Comparison of ENCODE assay signal across 20 cellular contexts in the genomic region with DNA sequence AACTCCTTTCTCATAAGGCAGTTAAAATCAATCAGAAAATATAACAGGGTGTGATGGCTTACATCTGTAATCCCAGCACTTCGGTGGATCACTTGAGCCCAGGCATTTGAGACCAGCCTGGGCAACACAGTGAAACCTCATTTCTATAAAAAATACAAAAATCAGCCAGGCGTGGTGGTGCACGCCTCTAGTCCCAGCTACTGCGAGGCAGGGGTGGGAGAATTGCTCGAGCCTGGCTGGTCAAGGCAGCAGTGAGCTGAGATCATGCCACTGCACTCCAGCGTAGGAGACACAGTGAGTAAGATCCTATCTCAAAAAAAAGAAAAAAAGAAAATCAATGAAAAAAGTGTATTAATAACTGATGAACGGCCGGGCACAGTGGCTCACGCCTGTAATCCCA.
DNase-seq lines count a peak whose midpoint lies in the region; ATAC-seq and TF ChIP-seq lines count a peak whose summit lies in the region.
"Had no signal": no experiment of that assay in that cellular context is flagged by ENCODE, and none has a peak within 500 bp of the region (broad histone marks: within the 10 kb centered on the region; RNA-seq: fewer than 3 reads in every experiment).

No MANE protein-coding gene starts in this region.

- WGBS in endodermal cell (ENCODE audit: insufficient coverage in 1 of 2, insufficient read length in 1 of 2), 2 experiments: 92 to 96% methylated on average over 8 to 9 of the region's 9 CpGs

- ATAC-seq in HG03521 (IDR thresholded peaks at IDR 0.05; ENCODE audit: unreplicated experiment) (no peak), GM19463 (IDR thresholded peaks at IDR 0.05; ENCODE audit: unreplicated experiment) (no peak)
- ATAC-seq: GM12878, HCT116, K562 had no signal

- DNase-seq in Caki2 (ENCODE audit: low read depth) (peak; percentile 17), endodermal cell (peak; percentile 14), kidney glomerular epithelial cell (lab: John Stamatoyannopoulos, UW) (peak; percentile 41), nephron progenitor cell (no peak), COR-L47 (lab: John Stamatoyannopoulos, UW) (no peak), NCI-H146 treated with DMSO at 0.1 percent for 48 hours (lab: John Stamatoyannopoulos, UW; ENCODE audit: unreplicated experiment) (no peak)
- DNase-seq: Calu3; CD4-positive, alpha-beta T cell; DMS79 treated with DMSO at 0.1 percent for 48 hours; GOT3; H7; HFFc6; IMR-90 had no signal

- no peaks in the 10 kb centered on the region for H3K36me3 ChIP-seq in endodermal cell (ENCODE audit: control insufficient read depth, insufficient read depth, low read length)

- no peak overlapping the region for H3K27ac Mint-ChIP-seq in endodermal cell
- peak overlapping the region; percentile 11 for H3K27ac Mint-ChIP-seq in nephron progenitor cell
- H3K27ac Mint-ChIP-seq: B cell; CD4-positive, alpha-beta T cell; HFFc6 had no signal

- TF ChIP-seq CTCF in endodermal cell (conservative IDR thresholded peaks at IDR 0.05) (no peak), nephron progenitor cell (IDR thresholded peaks at IDR 0.05) (no peak)

- no peaks in the 10 kb centered on the region for H3K9me3 ChIP-seq in endodermal cell (ENCODE audit: control insufficient read depth, low read length)

- no peaks in the 10 kb centered on the region for H3K36me3 Mint-ChIP-seq in endodermal cell (ENCODE audit: low read depth)
- no peaks in the 10 kb centered on the region for H3K36me3 Mint-ChIP-seq in nephron progenitor cell (ENCODE audit: low read depth)

- no peak overlapping the region for H3K27ac ChIP-seq in endodermal cell (ENCODE audit: low read depth, low read length)
- H3K27ac ChIP-seq: C4-2B had no signal

- no peaks in the 10 kb centered on the region for H3K27me3 Mint-ChIP-seq in endodermal cell (ENCODE audit: insufficient read depth)
- H3K27me3 Mint-ChIP-seq in nephron progenitor cell (ENCODE audit: low read depth, poor library complexity): peaks cover 9% of the 10 kb centered on the region
- H3K27me3 Mint-ChIP-seq: B cell; CD4-positive, alpha-beta T cell had no signal

- H3K4me1 Mint-ChIP-seq in endodermal cell (peaks cover 7% of the 10 kb centered on the region), nephron progenitor cell (peaks cover 10% of the 10 kb centered on the region)
- H3K4me1 Mint-ChIP-seq: B cell had no signal

- no peaks in the 10 kb centered on the region for H3K9me3 Mint-ChIP-seq in endodermal cell
- no peaks in the 10 kb centered on the region for H3K9me3 Mint-ChIP-seq in nephron progenitor cell
- H3K9me3 Mint-ChIP-seq: CD4-positive, alpha-beta T cell had no signal

- no peaks in the 10 kb centered on the region for H3K27me3 ChIP-seq in endodermal cell (ENCODE audit: control insufficient read depth, insufficient read depth, low read length, poor library complexity, severe bottlenecking)

- H3K9ac ChIP-seq in endodermal cell (ENCODE audit: extremely low read depth, low read length, poor library complexity, severe bottlenecking): no peak overlapping the region

- no peak overlapping the region for H3K4me3 Mint-ChIP-seq in endodermal cell
- no peak overlapping the region for H3K4me3 Mint-ChIP-seq in nephron progenitor cell
- H3K4me3 Mint-ChIP-seq: B cell; CD4-positive, alpha-beta T cell; HFFc6 had no signal

- in situ Hi-C loops in Caki2 (cut with HindIII; ENCODE audit: low pct_unique_long_range_greater_than_20kb, low sequenced_read_pairs): no loop called here

- H3K4me1 ChIP-seq in endodermal cell (ENCODE audit: control insufficient read depth, insufficient read depth, low read length): no peaks in the 10 kb centered on the region

- no peak overlapping the region for H3K4me3 ChIP-seq in endodermal cell (ENCODE audit: low read length)
- H3K4me3 ChIP-seq: GM12878, K562 had no signal

Comparison
In these comparisons a context has a peak if more than half of its experiments do, and no peak if none do; other contexts are left out.
1. DNase-seq: peak in Caki2 (single experiment), endodermal cell (single experiment) and kidney glomerular epithelial cell (single experiment); none in nephron progenitor cell (single experiment), COR-L47 (single experiment) and NCI-H146 treated with DMSO at 0.1 percent for 48 hours (single experiment).